Comparison of ENCODE assay signal across 13 cellular contexts in the genomic region with DNA sequence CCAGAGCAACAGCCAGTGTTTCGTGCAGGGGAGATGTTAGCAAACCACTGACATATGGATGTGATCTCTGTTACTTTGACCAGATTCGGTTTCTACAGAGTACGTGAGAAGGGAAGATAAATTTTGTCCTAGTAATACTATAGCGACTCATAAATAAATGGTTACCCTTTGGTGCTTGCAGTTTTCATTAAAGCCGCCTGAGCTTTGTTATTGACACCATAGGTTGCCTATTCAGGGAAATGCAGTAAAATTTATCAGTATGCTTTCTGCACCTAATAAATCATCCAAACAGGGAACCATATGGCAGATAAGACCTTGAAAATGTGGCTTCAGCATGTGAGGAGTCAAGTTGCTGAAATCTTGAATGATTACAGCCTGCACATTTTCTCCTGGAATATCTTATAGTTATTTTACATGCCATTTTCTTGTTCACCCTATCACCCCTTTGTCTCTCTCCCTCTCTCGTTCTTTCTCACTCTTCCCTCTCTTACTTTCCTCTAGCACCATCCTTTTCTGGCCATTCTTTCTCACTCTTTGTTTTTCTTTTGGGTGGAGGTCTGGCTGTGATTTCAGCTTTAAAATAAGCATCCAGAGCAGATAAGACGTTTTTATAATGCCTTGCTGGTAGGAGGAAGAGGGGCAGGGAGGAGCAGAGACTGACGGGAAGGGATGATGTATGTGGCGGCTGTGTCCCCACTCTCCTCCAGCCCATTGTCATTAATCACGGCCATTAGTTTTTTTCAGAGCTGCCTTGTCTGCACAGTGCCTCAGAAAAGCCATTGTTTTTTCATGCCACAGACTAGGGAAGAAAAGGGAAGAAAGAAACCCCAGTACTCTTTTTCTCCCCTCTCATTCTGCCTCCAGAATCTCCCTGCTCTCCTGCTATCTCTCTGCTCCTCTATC.
A peak's percentile ranks its signal among the peaks of the same experiment; 100 is the strongest.
DNase-seq lines count a peak whose midpoint lies in the region; ATAC-seq and TF ChIP-seq lines count a peak whose summit lies in the region.
"Had no signal": no experiment of that assay in that cellular context is flagged by ENCODE, and none has a peak within 500 bp of the region (broad histone marks: within the 10 kb centered on the region; RNA-seq: fewer than 3 reads in every experiment).

No MANE protein-coding gene starts in this region.

- TF ChIP-seq CTCF in chondrocyte (IDR thresholded peaks at IDR 0.05) (no peak), thoracic aorta (IDR thresholded peaks at IDR 0.05) (no peak)

- H3K4me3 Mint-ChIP-seq in chondrocyte (ENCODE audit: unreplicated experiment): peak overlapping the region; percentile 4
- H3K4me3 Mint-ChIP-seq: activated T-cell treated with anti-CD3 and anti-CD28 coated beads, Interleukin-2, amount 50 U/mL, for 24 hours had no signal

- no peaks in the 10 kb centered on the region for H3K9me3 Mint-ChIP-seq in chondrocyte (ENCODE audit: low read depth)
- H3K9me3 Mint-ChIP-seq: activated T-cell treated with anti-CD3 and anti-CD28 coated beads, Interleukin-2, amount 50 U/mL, for 24 hours had no signal

- H3K27me3 Mint-ChIP-seq in chondrocyte (ENCODE audit: low read depth): peaks cover 17% of the 10 kb centered on the region

- DNase-seq in NCI-H748 (lab: John Stamatoyannopoulos, UW; ENCODE audit: unreplicated experiment) (peak; percentile 1), NCI-H748 treated with DMSO at 0.1 percent for 48 hours (lab: John Stamatoyannopoulos, UW) (no peak), chondrocyte (ENCODE audit: low spot score) (no peak), thoracic aorta (ENCODE audit: low spot score) (no peak), COR-L47 (lab: John Stamatoyannopoulos, UW) (no peak)
- DNase-seq: activated T-cell treated with anti-CD3 and anti-CD28 coated beads, Interleukin-2, amount 50 U/mL, for 24 hours; cerebellar nuclear complex; stimulated activated CD4-positive, alpha-beta T cell treated with anti-CD3 and anti-CD28 coated beads, Interleukin-2, amount 100 ng/mL, for 48 hours; tibial artery had no signal

- ATAC-seq in HG03354 (IDR thresholded peaks at IDR 0.05; ENCODE audit: poor library complexity, severe bottlenecking, unreplicated experiment) (peak; percentile 68), thoracic aorta (ENCODE audit: insufficient number of reproducible peaks, low FRiP score, low read depth) (no peak), GM18517 (IDR thresholded peaks at IDR 0.05; ENCODE audit: unreplicated experiment) (no peak), GM21825 (IDR thresholded peaks at IDR 0.05; ENCODE audit: unreplicated experiment) (no peak)

- H3K36me3 Mint-ChIP-seq in chondrocyte (ENCODE audit: low read depth): no peaks in the 10 kb centered on the region

- peaks cover 11% of the 10 kb centered on the region for H3K4me1 Mint-ChIP-seq in chondrocyte (ENCODE audit: low read depth)

- H3K27me3 ChIP-seq in thoracic aorta (replicated peaks; ENCODE audit: insufficient read depth): no peaks in the 10 kb centered on the region
- H3K27me3 ChIP-seq: tibial artery had no signal

- H3K27ac Mint-ChIP-seq in chondrocyte (ENCODE audit: unreplicated experiment): no peak overlapping the region
- H3K27ac Mint-ChIP-seq: activated T-cell treated with anti-CD3 and anti-CD28 coated beads, Interleukin-2, amount 50 U/mL, for 24 hours had no signal

- H3K36me3 ChIP-seq in thoracic aorta: no peaks in the 10 kb centered on the region
- H3K36me3 ChIP-seq: neutrophil, tibial artery had no signal

- H3K27ac ChIP-seq in thoracic aorta: peak overlapping the region in 1 of 2 donors; percentile 37
- H3K27ac ChIP-seq: neutrophil, tibial artery had no signal

- H3K4me3 ChIP-seq in thoracic aorta: peak overlapping the region; percentile 38
- H3K4me3 ChIP-seq: tibial artery had no signal

- H3K4me1 ChIP-seq in thoracic aorta (ENCODE audit: control insufficient read depth in 1 of 2, low read depth in 2 of 2): peaks cover 26 to 45% of the 10 kb centered on the region in 2 donors

- no peaks in the 10 kb centered on the region for H3K9me3 ChIP-seq in thoracic aorta
- H3K9me3 ChIP-seq: neutrophil, tibial artery had no signal
